Comparison of ENCODE assay signal across 18 cellular contexts in the genomic region with DNA sequence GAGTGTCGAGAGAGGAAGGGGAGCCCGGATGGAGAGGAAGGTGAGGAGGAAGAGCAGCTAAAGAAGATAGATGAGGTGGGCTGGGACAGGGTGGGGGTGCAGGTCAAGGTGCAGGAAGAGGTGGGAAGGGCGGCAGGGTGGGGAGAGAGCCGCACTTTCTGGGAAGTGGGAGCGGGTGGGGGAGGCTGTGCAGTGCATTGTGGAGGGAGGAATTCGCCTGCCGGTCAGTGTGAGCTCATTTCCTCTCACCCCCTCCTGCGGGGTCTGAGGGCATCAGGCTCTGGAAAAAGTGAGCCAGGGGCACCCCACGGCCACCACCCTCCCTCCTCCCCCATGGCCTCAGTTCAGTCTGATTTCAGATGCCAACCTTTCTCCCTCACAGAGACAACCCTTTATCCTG. TPM values are rescaled to one million over a fixed set of nuclear protein-coding genes. Genes with fewer than 3 reads are reported as not detected.
DNase-seq lines count a peak whose midpoint lies in the region; ATAC-seq, FAIRE-seq and TF ChIP-seq lines count a peak whose summit lies in the region.
"Had no signal": no experiment of that assay in that cellular context is flagged by ENCODE, and none has a peak within 500 bp of the region (broad histone marks: within the 10 kb centered on the region; RNA-seq: fewer than 3 reads in every experiment).

No MANE protein-coding gene starts in this region.

- H3K27me3 Mint-ChIP-seq in neural crest cell (ENCODE audit: low read depth), result peaks cover 60% of the 10 kb centered on the region

- H3K27me3 ChIP-seq in heart right ventricle, result peaks cover 0 to 18% (median 0%) of the 10 kb centered on the region in 7 donors
- H3K27me3 ChIP-seq in esophagus muscularis mucosa, result no peaks in the 10 kb centered on the region
- no peaks in the 10 kb centered on the region for H3K27me3 ChIP-seq in A673 (replicated peaks; ENCODE audit: insufficient read depth, low read depth, low read length, poor library complexity)
- H3K27me3 ChIP-seq in colonic mucosa, result peaks cover 7% of the 10 kb centered on the region

- no peak overlapping the region for H3K9ac ChIP-seq in colonic mucosa (ENCODE audit: low read depth in 2 of 2, low read length in 2 of 2)

- no peak for TF ChIP-seq POLR2A in esophagus muscularis mucosa (IDR thresholded peaks at IDR 0.05; ENCODE audit: low read depth)

- H3K9me3 ChIP-seq in heart right ventricle (no peaks in the 10 kb centered on the region), esophagus muscularis mucosa (no peaks in the 10 kb centered on the region), A673 (ENCODE audit: low read depth, low read length, poor library complexity, severe bottlenecking) (no peaks in the 10 kb centered on the region), colonic mucosa (no peaks in the 10 kb centered on the region)
- H3K9me3 ChIP-seq: A549 had no signal

- H3K36me3 ChIP-seq in heart right ventricle (no peaks in the 10 kb centered on the region), esophagus muscularis mucosa (no peaks in the 10 kb centered on the region), A673 (ENCODE audit: insufficient read depth, low read length, poor library complexity, severe bottlenecking) (no peaks in the 10 kb centered on the region), colonic mucosa (no peaks in the 10 kb centered on the region)

- TF ChIP-seq CTCF in heart right ventricle (IDR thresholded peaks at IDR 0.05) (no peak), esophagus muscularis mucosa (IDR thresholded peaks at IDR 0.05) (no peak), neural crest cell (conservative IDR thresholded peaks at IDR 0.05) (no peak), A673 (conservative IDR thresholded peaks at IDR 0.05; ENCODE audit: low read depth, low read length) (no peak), colonic mucosa (IDR thresholded peaks at IDR 0.05) (no peak)

- CTCF ChIA-PET in A673 (lab: Charles Lee), result no interaction called here

- H3K4me1 Mint-ChIP-seq in neural crest cell, result peaks cover 49% of the 10 kb centered on the region

- H3K27ac ChIP-seq in heart right ventricle (peak overlapping the region in 9 of 10 donors; percentile 91 to 100 (median 97)), esophagus muscularis mucosa (replicated peaks in 1 of 4) (peak overlapping the region; percentile 91 to 95 (median 93)), A673 (ENCODE audit: low read depth, low read length, poor library complexity, severe bottlenecking) (no peak overlapping the region), colonic mucosa (no peak overlapping the region)
- H3K27ac ChIP-seq: A549 had no signal

- DNase-seq in heart right ventricle (peak in 1 of 2 donors; percentile 77), cardiac septum (ENCODE audit: low spot score) (no peak), esophagus muscularis mucosa (ENCODE audit: extremely low spot score) (no peak), neural crest cell (ENCODE audit: low read depth, low spot score) (no peak), urothelium cell line (ENCODE audit: low spot score) (peak; percentile 66), ecto neural progenitor cell (ENCODE audit: low spot score) (no peak), A673 (ENCODE audit: low spot score) (no peak), colonic mucosa (no peak)
- DNase-seq: activated CD8-positive, alpha-beta T cell treated with anti-CD3 and anti-CD28 coated beads, Interleukin-2, amount 10 ng/mL, durations not matched to agents 7 days and 5 days; activated naive CD8-positive, alpha-beta T cell treated with anti-CD3 and anti-CD28 coated beads, Interleukin-2, amount 50 U/mL, for 24 hours; DMS 273 treated with DMSO at 0.1 percent for 48 hours; NCI-H2171 treated with DMSO at 0.1 percent for 48 hours; nucleus accumbens; stimulated activated CD4-positive, alpha-beta T cell treated with anti-CD3 and anti-CD28 coated beads, Interleukin-2, amount 100 ng/mL, for 48 hours had no signal

- H3K4me3 Mint-ChIP-seq in neural crest cell, result peak overlapping the region; percentile 66
- H3K4me3 Mint-ChIP-seq: activated CD8-positive, alpha-beta T cell treated with anti-CD3 and anti-CD28 coated beads, Interleukin-2, amount 10 ng/mL, durations not matched to agents 7 days and 5 days; activated naive CD8-positive, alpha-beta T cell treated with anti-CD3 and anti-CD28 coated beads, Interleukin-2, amount 50 U/mL, for 24 hours; stimulated activated naive CD8-positive, alpha-beta T cell treated with anti-CD3 and anti-CD28 coated beads, Interleukin-15, Interleukin-2, amounts not matched to agents 100 ng/mL and 50 ng/mL, for 24 hours; T-helper 2 cell treated with Interferon-gamma antibody and Interleukin-4, amounts not matched to agents 5 μg/mL and 100 μg/mL, for 36 hours had no signal

- H3K4me3 ChIP-seq in heart right ventricle (no peak overlapping the region), esophagus muscularis mucosa (no peak overlapping the region), A673 (ENCODE audit: low read depth, low read length, poor library complexity, severe bottlenecking) (no peak overlapping the region), colonic mucosa (no peak overlapping the region)
- H3K4me3 ChIP-seq: A549, GM12878 had no signal

- intact Hi-C loops in heart right ventricle (cut with DNase I), result loop anchor here in 7 of 10 donors (2.0 to 10.0 kb wide), 5 partner anchors 17 to 239 kb away; no protein-coding TSS in a partner anchor
- intact Hi-C loops in cardiac septum (cut with DNase I), result loop anchor here (5.0 to 10.0 kb wide), 4 partner anchors 37 to 239 kb away; no protein-coding TSS in a partner anchor
- intact Hi-C loops in esophagus muscularis mucosa (cut with DNase I), result loop anchor here (5.0 kb wide), 2 partner anchors 42 to 57 kb away; no protein-coding TSS in a partner anchor
- intact Hi-C loops in A673 (cut with micrococcal nuclease; ENCODE audit: unreplicated experiment), result no loop called here
- intact Hi-C loops in colonic mucosa (cut with DNase I), result no loop called here

- H3K36me3 Mint-ChIP-seq in neural crest cell (ENCODE audit: low read depth), result no peaks in the 10 kb centered on the region

- ATAC-seq in heart right ventricle, result peak in 6 of 8 donors; percentile 2 to 54 (median 36)
- ATAC-seq: A549; activated CD8-positive, alpha-beta T cell treated with anti-CD3 and anti-CD28 coated beads, Interleukin-2, amount 10 ng/mL, durations not matched to agents 7 days and 5 days; activated naive CD8-positive, alpha-beta T cell treated with anti-CD3 and anti-CD28 coated beads, Interleukin-2, amount 50 U/mL, for 24 hours; GM12878 had no signal

- no peaks in the 10 kb centered on the region for H3K9me3 Mint-ChIP-seq in neural crest cell
- H3K9me3 Mint-ChIP-seq: activated naive CD8-positive, alpha-beta T cell treated with anti-CD3 and anti-CD28 coated beads, Interleukin-2, amount 50 U/mL, for 24 hours; stimulated activated naive CD8-positive, alpha-beta T cell treated with anti-CD3 and anti-CD28 coated beads, Interleukin-15, Interleukin-2, amounts not matched to agents 100 ng/mL and 50 ng/mL, for 24 hours; T-helper 2 cell treated with Interferon-gamma antibody and Interleukin-4, amounts not matched to agents 5 μg/mL and 100 μg/mL, for 36 hours had no signal

- POLR2A ChIA-PET in A673 (lab: Charles Lee; ENCODE audit: low non-redundant PET), result no interaction called here

- no peak for FAIRE-seq in urothelium cell line (lab: Jason Lieb, UNC)
- FAIRE-seq: A549, GM12878 had no signal

- H3K27ac Mint-ChIP-seq in neural crest cell (ENCODE audit: unreplicated experiment), result no peak overlapping the region
- H3K27ac Mint-ChIP-seq: activated CD8-positive, alpha-beta T cell treated with anti-CD3 and anti-CD28 coated beads, Interleukin-2, amount 10 ng/mL, durations not matched to agents 7 days and 5 days; activated naive CD8-positive, alpha-beta T cell treated with anti-CD3 and anti-CD28 coated beads, Interleukin-2, amount 50 U/mL, for 24 hours; stimulated activated naive CD8-positive, alpha-beta T cell treated with anti-CD3 and anti-CD28 coated beads, Interleukin-15, Interleukin-2, amounts not matched to agents 100 ng/mL and 50 ng/mL, for 24 hours; T-helper 2 cell treated with Interferon-gamma antibody and Interleukin-4, amounts not matched to agents 5 μg/mL and 100 μg/mL, for 36 hours had no signal

- no peak for TF ChIP-seq EP300 in esophagus muscularis mucosa (IDR thresholded peaks at IDR 0.05)

- H3K4me1 ChIP-seq in heart right ventricle (peaks cover 19 to 84% (median 74%) of the 10 kb centered on the region in 9 donors), esophagus muscularis mucosa (peaks cover 71 to 98% (median 88%) of the 10 kb centered on the region in 4 donors), A673 (ENCODE audit: insufficient read depth, low read length, poor library complexity, severe bottlenecking) (no peaks in the 10 kb centered on the region), colonic mucosa (peaks cover 4% of the 10 kb centered on the region)

- no TSS peak for BruUV-seq in A673 (replicated peaks; lab: Mats Ljungman, UMichigan)

- 43 to 49% methylated on average over 7 to 9 of the region's 9 CpGs for WGBS in heart right ventricle, 2 donors
- 61% methylated on average over 9 of the region's 9 CpGs for WGBS in esophagus muscularis mucosa

RNA-seq across cellular contexts. Expression of gene ARHGAP23, which starts 2.5 kb away (rescaled TPM):
- 10 to 100 TPM; 48.3 to 78.4 (median 68.0) TPM for total RNA-seq in heart right ventricle
- polyA plus RNA-seq in heart right ventricle, result 10 to 100 TPM; 31.5 to 33.2 TPM
- total RNA-seq in cardiac septum, result 96.8 TPM
- total RNA-seq in esophagus muscularis mucosa, result 100 to 1,000 TPM in 2 of 4 donors, 10 to 100 TPM in 2; 58.6 to 150 (median 104) TPM
- 25.7 and 30.0 TPM in 2 replicates for total RNA-seq in neural crest cell
- 19.0 and 24.9 TPM in 2 replicates for total RNA-seq in A673 (2021)
- 10 to 100 TPM in 1 of 2 donors, 1 to 10 TPM in 1; 4.0 to 14.1 TPM for total RNA-seq in colonic mucosa

Comparison
In these comparisons a context has a peak if more than half of its experiments do, and no peak if none do; other contexts are left out.
1. H3K27ac ChIP-seq: peak in heart right ventricle (9 of 10) and esophagus muscularis mucosa (4 of 4); none in A673 (single experiment) and colonic mucosa (single experiment).
2. intact Hi-C loops: an anchor here in heart right ventricle (2.0 to 10.0 kb wide), cardiac septum (5.0 to 10.0 kb wide) and esophagus muscularis mucosa (5.0 kb wide); none called in A673 and colonic mucosa.